ENCODE assay signal across 2 cellular contexts in the genomic region with DNA sequence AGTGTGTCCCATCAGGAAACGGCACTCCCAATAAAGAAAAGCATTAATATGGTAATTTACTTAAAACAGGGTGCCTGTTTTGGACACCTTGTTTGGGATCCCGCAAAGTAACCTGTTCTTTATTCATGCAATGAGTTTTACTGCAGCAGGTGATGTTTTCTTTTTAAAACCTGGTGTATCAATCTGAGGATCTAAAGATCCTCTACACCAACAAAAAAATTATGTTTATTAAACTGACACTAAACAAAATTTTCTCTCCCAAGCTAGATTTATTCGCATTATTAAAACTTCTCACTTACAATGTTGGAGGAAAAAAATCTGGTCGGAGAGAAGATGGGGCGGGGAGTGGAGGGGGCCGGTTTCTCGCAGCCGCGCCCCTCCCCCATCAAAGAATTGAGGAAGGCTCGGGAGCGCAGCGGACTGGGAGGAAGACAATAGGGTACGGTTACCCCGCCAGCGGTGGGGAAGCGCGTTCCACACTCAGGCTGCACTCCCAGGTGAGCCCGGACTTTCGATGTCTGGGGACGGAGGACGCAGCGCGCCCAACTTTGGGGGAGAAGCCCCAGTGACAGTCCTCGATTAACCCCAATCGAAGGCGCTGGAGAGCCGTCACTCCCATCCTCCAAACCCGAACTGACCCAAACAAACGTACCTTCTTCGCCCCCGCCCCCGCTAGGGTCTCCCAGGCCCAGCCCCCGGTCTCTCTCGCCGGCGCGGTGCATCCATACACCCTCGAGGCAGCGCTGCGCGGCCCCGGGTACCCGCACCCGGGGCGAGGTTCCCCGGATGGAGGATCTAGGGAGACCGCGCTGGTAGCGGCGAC.
A peak's percentile ranks its signal among the peaks of the same experiment; 100 is the strongest.
TF ChIP-seq lines count a peak whose summit lies in the region.

No MANE protein-coding gene starts in this region.

TF ChIP-seq in HEK293, 187 proteins besides CTCF, POLR2A, EP300 and RAD21 (continues in another document):
- TF ChIP-seq ZBTB20 (tag by site-specific recombination; IDR thresholded peaks at IDR 0.05) (peak; percentile 88), ZNF473 (tag by site-specific recombination; IDR thresholded peaks at IDR 0.05) (no peak), ZNF777 (tag by site-specific recombination; IDR thresholded peaks at IDR 0.05; ENCODE audit: borderline replicate concordance) (peak; percentile 24; the same call in 1 of the 2 replicates), ZNF311 (tag by site-specific recombination; IDR thresholded peaks at IDR 0.05; ENCODE audit: borderline replicate concordance) (no peak)
- TF ChIP-seq, protein P1, sequence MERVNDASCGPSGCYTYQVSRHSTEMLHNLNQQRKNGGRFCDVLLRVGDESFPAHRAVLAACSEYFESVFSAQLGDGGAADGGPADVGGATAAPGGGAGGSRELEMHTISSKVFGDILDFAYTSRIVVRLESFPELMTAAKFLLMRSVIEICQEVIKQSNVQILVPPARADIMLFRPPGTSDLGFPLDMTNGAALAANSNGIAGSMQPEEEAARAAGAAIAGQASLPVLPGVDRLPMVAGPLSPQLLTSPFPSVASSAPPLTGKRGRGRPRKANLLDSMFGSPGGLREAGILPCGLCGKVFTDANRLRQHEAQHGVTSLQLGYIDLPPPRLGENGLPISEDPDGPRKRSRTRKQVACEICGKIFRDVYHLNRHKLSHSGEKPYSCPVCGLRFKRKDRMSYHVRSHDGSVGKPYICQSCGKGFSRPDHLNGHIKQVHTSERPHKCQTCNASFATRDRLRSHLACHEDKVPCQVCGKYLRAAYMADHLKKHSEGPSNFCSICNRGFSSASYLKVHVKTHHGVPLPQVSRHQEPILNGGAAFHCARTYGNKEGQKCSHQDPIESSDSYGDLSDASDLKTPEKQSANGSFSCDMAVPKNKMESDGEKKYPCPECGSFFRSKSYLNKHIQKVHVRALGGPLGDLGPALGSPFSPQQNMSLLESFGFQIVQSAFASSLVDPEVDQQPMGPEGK (tag by site-specific recombination; IDR thresholded peaks at IDR 0.05) = peak; percentile 21; the same call in 1 of the 2 replicates
- TF ChIP-seq, protein P2, sequence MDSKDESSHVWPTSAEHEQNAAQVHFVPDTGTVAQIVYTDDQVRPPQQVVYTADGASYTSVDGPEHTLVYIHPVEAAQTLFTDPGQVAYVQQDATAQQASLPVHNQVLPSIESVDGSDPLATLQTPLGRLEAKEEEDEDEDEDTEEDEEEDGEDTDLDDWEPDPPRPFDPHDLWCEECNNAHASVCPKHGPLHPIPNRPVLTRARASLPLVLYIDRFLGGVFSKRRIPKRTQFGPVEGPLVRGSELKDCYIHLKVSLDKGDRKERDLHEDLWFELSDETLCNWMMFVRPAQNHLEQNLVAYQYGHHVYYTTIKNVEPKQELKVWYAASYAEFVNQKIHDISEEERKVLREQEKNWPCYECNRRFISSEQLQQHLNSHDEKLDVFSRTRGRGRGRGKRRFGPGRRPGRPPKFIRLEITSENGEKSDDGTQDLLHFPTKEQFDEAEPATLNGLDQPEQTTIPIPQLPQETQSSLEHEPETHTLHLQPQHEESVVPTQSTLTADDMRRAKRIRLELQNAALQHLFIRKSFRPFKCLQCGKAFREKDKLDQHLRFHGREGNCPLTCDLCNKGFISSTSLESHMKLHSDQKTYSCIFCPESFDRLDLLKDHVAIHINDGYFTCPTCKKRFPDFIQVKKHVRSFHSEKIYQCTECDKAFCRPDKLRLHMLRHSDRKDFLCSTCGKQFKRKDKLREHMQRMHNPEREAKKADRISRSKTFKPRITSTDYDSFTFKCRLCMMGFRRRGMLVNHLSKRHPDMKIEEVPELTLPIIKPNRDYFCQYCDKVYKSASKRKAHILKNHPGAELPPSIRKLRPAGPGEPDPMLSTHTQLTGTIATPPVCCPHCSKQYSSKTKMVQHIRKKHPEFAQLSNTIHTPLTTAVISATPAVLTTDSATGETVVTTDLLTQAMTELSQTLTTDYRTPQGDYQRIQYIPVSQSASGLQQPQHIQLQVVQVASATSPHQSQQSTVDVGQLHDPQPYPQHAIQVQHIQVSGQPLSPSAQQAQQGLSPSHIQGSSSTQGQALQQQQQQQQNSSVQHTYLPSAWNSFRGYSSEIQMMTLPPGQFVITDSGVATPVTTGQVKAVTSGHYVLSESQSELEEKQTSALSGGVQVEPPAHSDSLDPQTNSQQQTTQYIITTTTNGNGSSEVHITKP (tag by site-specific recombination; IDR thresholded peaks at IDR 0.05) = peak; percentile 51; the same call in 1 of the 2 replicates
- TF ChIP-seq, protein P3, sequence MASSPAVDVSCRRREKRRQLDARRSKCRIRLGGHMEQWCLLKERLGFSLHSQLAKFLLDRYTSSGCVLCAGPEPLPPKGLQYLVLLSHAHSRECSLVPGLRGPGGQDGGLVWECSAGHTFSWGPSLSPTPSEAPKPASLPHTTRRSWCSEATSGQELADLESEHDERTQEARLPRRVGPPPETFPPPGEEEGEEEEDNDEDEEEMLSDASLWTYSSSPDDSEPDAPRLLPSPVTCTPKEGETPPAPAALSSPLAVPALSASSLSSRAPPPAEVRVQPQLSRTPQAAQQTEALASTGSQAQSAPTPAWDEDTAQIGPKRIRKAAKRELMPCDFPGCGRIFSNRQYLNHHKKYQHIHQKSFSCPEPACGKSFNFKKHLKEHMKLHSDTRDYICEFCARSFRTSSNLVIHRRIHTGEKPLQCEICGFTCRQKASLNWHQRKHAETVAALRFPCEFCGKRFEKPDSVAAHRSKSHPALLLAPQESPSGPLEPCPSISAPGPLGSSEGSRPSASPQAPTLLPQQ (tag by site-specific recombination; IDR thresholded peaks at IDR 0.05) = no peak
- TF ChIP-seq, protein P4, sequence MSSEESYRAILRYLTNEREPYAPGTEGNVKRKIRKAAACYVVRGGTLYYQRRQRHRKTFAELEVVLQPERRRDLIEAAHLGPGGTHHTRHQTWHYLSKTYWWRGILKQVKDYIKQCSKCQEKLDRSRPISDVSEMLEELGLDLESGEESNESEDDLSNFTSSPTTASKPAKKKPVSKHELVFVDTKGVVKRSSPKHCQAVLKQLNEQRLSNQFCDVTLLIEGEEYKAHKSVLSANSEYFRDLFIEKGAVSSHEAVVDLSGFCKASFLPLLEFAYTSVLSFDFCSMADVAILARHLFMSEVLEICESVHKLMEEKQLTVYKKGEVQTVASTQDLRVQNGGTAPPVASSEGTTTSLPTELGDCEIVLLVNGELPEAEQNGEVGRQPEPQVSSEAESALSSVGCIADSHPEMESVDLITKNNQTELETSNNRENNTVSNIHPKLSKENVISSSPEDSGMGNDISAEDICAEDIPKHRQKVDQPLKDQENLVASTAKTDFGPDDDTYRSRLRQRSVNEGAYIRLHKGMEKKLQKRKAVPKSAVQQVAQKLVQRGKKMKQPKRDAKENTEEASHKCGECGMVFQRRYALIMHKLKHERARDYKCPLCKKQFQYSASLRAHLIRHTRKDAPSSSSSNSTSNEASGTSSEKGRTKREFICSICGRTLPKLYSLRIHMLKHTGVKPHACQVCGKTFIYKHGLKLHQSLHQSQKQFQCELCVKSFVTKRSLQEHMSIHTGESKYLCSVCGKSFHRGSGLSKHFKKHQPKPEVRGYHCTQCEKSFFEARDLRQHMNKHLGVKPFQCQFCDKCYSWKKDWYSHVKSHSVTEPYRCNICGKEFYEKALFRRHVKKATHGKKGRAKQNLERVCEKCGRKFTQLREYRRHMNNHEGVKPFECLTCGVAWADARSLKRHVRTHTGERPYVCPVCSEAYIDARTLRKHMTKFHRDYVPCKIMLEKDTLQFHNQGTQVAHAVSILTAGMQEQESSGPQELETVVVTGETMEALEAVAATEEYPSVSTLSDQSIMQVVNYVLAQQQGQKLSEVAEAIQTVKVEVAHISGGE (tag by site-specific recombination; conservative IDR thresholded peaks at IDR 0.05; ENCODE audit: low read depth) = no peak

TF ChIP-seq in HepG2, 621 proteins besides CTCF, POLR2A, EP300 and RAD21:
- TF ChIP-seq SIN3A (IDR thresholded peaks at IDR 0.05; ENCODE audit: borderline replicate concordance, low read depth, low read length) (no peak), KDM2A (CRISPR knock-in tag; IDR thresholded peaks at IDR 0.05; ENCODE audit: borderline replicate concordance, low read depth) (0 out of 2 replicates have a peak, but pooled peaks have one; percentile 2), RFXANK (CRISPR knock-in tag; IDR thresholded peaks at IDR 0.05) (no peak)
- TF ChIP-seq, protein P1 (CRISPR knock-in tag; IDR thresholded peaks at IDR 0.05) = 0 out of 2 replicates have a peak, but pooled peaks have one; percentile 15
- TF ChIP-seq, protein P5, sequence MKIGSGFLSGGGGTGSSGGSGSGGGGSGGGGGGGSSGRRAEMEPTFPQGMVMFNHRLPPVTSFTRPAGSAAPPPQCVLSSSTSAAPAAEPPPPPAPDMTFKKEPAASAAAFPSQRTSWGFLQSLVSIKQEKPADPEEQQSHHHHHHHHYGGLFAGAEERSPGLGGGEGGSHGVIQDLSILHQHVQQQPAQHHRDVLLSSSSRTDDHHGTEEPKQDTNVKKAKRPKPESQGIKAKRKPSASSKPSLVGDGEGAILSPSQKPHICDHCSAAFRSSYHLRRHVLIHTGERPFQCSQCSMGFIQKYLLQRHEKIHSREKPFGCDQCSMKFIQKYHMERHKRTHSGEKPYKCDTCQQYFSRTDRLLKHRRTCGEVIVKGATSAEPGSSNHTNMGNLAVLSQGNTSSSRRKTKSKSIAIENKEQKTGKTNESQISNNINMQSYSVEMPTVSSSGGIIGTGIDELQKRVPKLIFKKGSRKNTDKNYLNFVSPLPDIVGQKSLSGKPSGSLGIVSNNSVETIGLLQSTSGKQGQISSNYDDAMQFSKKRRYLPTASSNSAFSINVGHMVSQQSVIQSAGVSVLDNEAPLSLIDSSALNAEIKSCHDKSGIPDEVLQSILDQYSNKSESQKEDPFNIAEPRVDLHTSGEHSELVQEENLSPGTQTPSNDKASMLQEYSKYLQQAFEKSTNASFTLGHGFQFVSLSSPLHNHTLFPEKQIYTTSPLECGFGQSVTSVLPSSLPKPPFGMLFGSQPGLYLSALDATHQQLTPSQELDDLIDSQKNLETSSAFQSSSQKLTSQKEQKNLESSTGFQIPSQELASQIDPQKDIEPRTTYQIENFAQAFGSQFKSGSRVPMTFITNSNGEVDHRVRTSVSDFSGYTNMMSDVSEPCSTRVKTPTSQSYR (CRISPR knock-in tag; IDR thresholded peaks at IDR 0.05; ENCODE audit: borderline replicate concordance) = peak; percentile 59; the same call in 1 of the 2 replicates
